Comparison of ENCODE assay signal across 8 cellular contexts in the genomic region with DNA sequence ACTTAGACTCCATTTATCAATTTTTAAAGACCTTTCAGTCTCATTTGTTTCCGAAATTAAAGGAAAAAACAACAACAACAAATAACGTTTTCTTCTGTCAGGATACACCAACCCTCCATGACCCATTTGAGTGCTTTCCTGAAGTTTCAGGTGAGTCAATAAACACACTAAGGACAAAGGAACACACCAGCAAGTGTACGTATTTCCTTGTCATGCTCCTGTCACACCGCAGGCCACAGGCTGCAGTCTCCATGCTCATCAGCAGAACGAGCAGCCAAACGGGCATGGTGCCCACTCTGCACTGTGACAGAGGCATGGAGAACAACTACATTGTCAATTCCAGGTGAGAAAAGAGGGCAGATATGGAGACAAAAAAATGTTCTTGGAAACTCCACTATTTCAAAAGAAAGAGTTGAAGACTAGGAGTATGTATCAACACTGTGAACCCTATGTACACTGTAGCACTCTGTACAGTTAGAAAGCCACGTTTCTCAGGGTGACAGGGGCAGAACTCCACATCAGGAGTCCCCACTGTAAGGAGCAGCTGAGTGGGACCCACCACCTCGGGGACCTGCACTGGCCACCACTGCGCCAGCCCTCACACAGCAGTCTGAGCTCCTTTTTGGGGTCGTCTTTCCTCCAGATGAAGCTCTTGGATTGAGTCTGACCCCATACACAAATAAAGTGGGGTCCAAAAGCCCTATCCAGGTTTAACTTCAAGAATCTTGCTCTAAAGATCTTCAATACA. TPM values are rescaled to one million over a fixed set of nuclear protein-coding genes. Genes with fewer than 3 reads are reported as not detected.
DNase-seq lines count a peak whose midpoint lies in the region; ATAC-seq and TF ChIP-seq lines count a peak whose summit lies in the region.

No MANE protein-coding gene starts in this region.

- peaks cover 53% of the 10 kb centered on the region for H3K4me1 Mint-ChIP-seq in GM23338
- H3K4me1 Mint-ChIP-seq in progenitor cell of endocrine pancreas (ENCODE audit: low read depth) = peaks cover 59% of the 10 kb centered on the region

- H3K4me1 ChIP-seq in GM23338 (ENCODE audit: insufficient read depth) (peaks cover 42% of the 10 kb centered on the region), gastroesophageal sphincter (peaks cover 4 to 89% (median 63%) of the 10 kb centered on the region in 3 donors)

- no peak for TF ChIP-seq POLR2A in gastroesophageal sphincter (IDR thresholded peaks at IDR 0.05)

- H3K27me3 ChIP-seq in GM23338 (ENCODE audit: insufficient read depth) = peaks cover 19% of the 10 kb centered on the region
- no peaks in the 10 kb centered on the region for H3K27me3 ChIP-seq in gastroesophageal sphincter

- DNase-seq in GM23338 (ENCODE audit: low spot score) (no peak), progenitor cell of endocrine pancreas (ENCODE audit: low spot score, unreplicated experiment) (no peak)

- WGBS in gastroesophageal sphincter (ENCODE audit: low coverage in 1 of 2), 2 donors = 26% methylated on average over 6 of the region's 10 CpGs; no CpG with 5 or more reads in 1 of the 2 donors

- no peaks in the 10 kb centered on the region for H3K36me3 ChIP-seq in GM23338 (ENCODE audit: insufficient read depth)
- H3K36me3 ChIP-seq in gastroesophageal sphincter = no peaks in the 10 kb centered on the region

- H3K27ac ChIP-seq in GM23338 (ENCODE audit: low read depth) (no peak overlapping the region), VCaP (peak overlapping the region; percentile 91), gastroesophageal sphincter (peak overlapping the region; percentile 73 to 98 (median 96))

- no peaks in the 10 kb centered on the region for H3K9me3 Mint-ChIP-seq in GM23338
- H3K9me3 Mint-ChIP-seq in progenitor cell of endocrine pancreas (ENCODE audit: low read depth) = no peaks in the 10 kb centered on the region

- H3K4me3 Mint-ChIP-seq in GM23338 = peak overlapping the region; percentile 13; the same call in 1 of the 3 replicates
- H3K4me3 Mint-ChIP-seq in progenitor cell of endocrine pancreas (ENCODE audit: low read depth) = peak overlapping the region; percentile 93

- peaks cover 8% of the 10 kb centered on the region for H3K36me3 Mint-ChIP-seq in GM23338 (ENCODE audit: low read depth)
- no peaks in the 10 kb centered on the region for H3K36me3 Mint-ChIP-seq in progenitor cell of endocrine pancreas (ENCODE audit: insufficient read depth)

- H3K9me3 ChIP-seq in gastroesophageal sphincter = no peaks in the 10 kb centered on the region

- peaks cover 66% of the 10 kb centered on the region for H3K79me2 ChIP-seq in GM23338 (replicated peaks; ENCODE audit: insufficient read depth)

- ATAC-seq in GM23338 = no peak
- ATAC-seq in gastroesophageal sphincter = no peak
- ATAC-seq in HG03432 (IDR thresholded peaks at IDR 0.05; ENCODE audit: unreplicated experiment) = no peak
- no peak for ATAC-seq in GM21825 (IDR thresholded peaks at IDR 0.05; ENCODE audit: unreplicated experiment)
- ATAC-seq in GM21390 (IDR thresholded peaks at IDR 0.05; ENCODE audit: unreplicated experiment) = no peak
- no peak for ATAC-seq in HG02623 (IDR thresholded peaks at IDR 0.05; ENCODE audit: unreplicated experiment)

- peaks cover 28% of the 10 kb centered on the region for H3K27me3 Mint-ChIP-seq in GM23338 (ENCODE audit: insufficient read depth, low read depth, poor library complexity)
- peaks cover 17% of the 10 kb centered on the region for H3K27me3 Mint-ChIP-seq in progenitor cell of endocrine pancreas

- TF ChIP-seq CTCF in GM23338 (conservative IDR thresholded peaks at IDR 0.05; ENCODE audit: low read depth in 2 of 2) = no peak
- TF ChIP-seq CTCF in VCaP (conservative IDR thresholded peaks at IDR 0.05) = no peak
- TF ChIP-seq CTCF in gastroesophageal sphincter (IDR thresholded peaks at IDR 0.05) = no peak
- no peak for TF ChIP-seq CTCF in progenitor cell of endocrine pancreas (IDR thresholded peaks at IDR 0.05; ENCODE audit: unreplicated experiment)

- H3K27ac Mint-ChIP-seq in GM23338 = no peak overlapping the region
- peak overlapping the region; percentile 96 for H3K27ac Mint-ChIP-seq in progenitor cell of endocrine pancreas

- H3K4me3 ChIP-seq in GM23338 (0 out of 2 replicates have a peak overlapping the region, but pooled peaks have one; percentile 92), gastroesophageal sphincter (peak overlapping the region in 1 of 2 donors; percentile 100)

- peaks cover 48% of the 10 kb centered on the region for H4K20me1 ChIP-seq in GM23338 (replicated peaks; ENCODE audit: insufficient read depth)

- peaks cover 4% of the 10 kb centered on the region; the same call in 1 of the 2 replicates for H3F3A ChIP-seq in GM23338 (replicated peaks; ENCODE audit: low read depth)

- H2AFZ ChIP-seq in GM23338 = no peak overlapping the region

- H3K4me2 ChIP-seq in GM23338 = peak overlapping the region; percentile 99; the same call in 1 of the 2 replicates

- no peak for TF ChIP-seq EP300 in gastroesophageal sphincter (IDR thresholded peaks at IDR 0.05)

- H3K9me2 ChIP-seq in GM23338 (ENCODE audit: insufficient read depth) = no peaks in the 10 kb centered on the region

TF ChIP-seq in GM23338, 12 proteins besides CTCF, POLR2A, EP300 and RAD21:
- TF ChIP-seq POLR2AphosphoS5 (IDR thresholded peaks at IDR 0.05; ENCODE audit: low read depth) (no peak), ZNF331 (CRISPR knock-in tag; IDR thresholded peaks at IDR 0.05; ENCODE audit: low read depth) (no peak)
- TF ChIP-seq, protein P1, sequence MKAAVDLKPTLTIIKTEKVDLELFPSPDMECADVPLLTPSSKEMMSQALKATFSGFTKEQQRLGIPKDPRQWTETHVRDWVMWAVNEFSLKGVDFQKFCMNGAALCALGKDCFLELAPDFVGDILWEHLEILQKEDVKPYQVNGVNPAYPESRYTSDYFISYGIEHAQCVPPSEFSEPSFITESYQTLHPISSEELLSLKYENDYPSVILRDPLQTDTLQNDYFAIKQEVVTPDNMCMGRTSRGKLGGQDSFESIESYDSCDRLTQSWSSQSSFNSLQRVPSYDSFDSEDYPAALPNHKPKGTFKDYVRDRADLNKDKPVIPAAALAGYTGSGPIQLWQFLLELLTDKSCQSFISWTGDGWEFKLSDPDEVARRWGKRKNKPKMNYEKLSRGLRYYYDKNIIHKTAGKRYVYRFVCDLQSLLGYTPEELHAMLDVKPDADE (IDR thresholded peaks at IDR 0.05) = no peak

RNA-seq across cellular contexts. Expression of a gene that starts 2.6 kb away (rescaled TPM):
- 168 and 172 TPM in 2 replicates for total RNA-seq in GM23338 (2014; rRNA removed; shearing (Covaris generic))
- 96.0 and 99.9 TPM in 2 replicates for polyA plus RNA-seq in GM23338 (2016; fragmentation: Nextera tagmentation; extraction: Ambion mirVana)
- total RNA-seq in gastroesophageal sphincter (100 to 1,000 TPM; 217 to 419 (median 313) TPM), progenitor cell of endocrine pancreas (221 and 226 TPM in 2 replicates)

RNA-seq across cellular contexts. Expression of a gene that starts 49.8 kb away (rescaled TPM):
- 0.63 TPM in 1 of 2 replicates, not detected in the other for total RNA-seq in GM23338 (2014; rRNA removed; shearing (Covaris generic))
- 0.40 and 0.44 TPM in 2 replicates for polyA plus RNA-seq in GM23338 (2016; fragmentation: Nextera tagmentation; extraction: Ambion mirVana)
- total RNA-seq in gastroesophageal sphincter (100 to 1,000 TPM in 1 of 4 donors, 10 to 100 TPM in 3; 10.4 to 112 (median 41.4) TPM), progenitor cell of endocrine pancreas (0.41 and 0.47 TPM in 2 replicates)

RNA-seq across cellular contexts. Expression of a gene that starts 53.1 kb away (rescaled TPM):
- total RNA-seq in GM23338 (2014; rRNA removed; shearing (Covaris generic)) = 91.9 and 103 TPM in 2 replicates
- 90.6 and 90.8 TPM in 2 replicates for polyA plus RNA-seq in GM23338 (2016; fragmentation: Nextera tagmentation; extraction: Ambion mirVana)
- 10 to 100 TPM; 41.7 to 56.2 (median 53.7) TPM for total RNA-seq in gastroesophageal sphincter
- total RNA-seq in progenitor cell of endocrine pancreas = 65.0 and 73.5 TPM in 2 replicates
